20 cellular contexts compared by ENCODE assay signal in the genomic region with DNA sequence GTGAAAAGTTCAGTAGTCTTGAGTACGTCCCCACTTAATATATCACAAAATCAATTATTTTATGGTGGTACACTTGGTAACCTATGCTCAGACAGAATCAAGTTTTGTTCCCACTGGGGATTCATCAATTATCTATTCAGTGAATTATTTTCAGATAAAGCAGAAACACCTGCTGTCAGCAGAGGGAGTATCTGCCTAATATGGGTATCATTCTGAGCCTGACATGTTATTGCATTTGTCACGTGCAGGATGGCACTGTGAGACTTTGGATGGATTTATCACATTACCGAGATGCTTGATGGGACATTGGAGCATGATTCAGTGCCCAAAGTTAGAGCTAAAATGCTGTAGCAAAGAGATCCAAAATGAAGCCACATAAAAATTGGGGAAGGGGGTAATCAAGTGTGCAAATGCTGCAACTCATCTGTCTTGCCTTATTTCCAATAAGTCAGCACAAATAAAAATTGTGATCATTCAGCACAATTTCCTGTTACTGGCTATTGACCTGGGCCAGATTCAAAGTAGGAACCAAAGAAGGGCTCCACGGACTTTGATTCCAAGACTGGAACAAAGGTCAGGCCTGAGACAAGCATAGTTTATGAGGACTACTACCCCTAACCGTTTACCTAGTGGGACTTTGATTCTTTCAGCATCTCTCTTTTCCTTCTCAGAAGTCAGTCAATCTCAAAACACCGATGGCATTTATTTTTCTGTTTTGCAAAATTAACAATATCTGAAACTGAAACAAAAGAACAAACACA.
DNase-seq lines count a peak whose midpoint lies in the region; ATAC-seq, FAIRE-seq and TF ChIP-seq lines count a peak whose summit lies in the region.
"Had no signal": no experiment of that assay in that cellular context is flagged by ENCODE, and none has a peak within 500 bp of the region (broad histone marks: within the 10 kb centered on the region; RNA-seq: fewer than 3 reads in every experiment).

No MANE protein-coding gene starts in this region.

- no peak overlapping the region for H3K9ac ChIP-seq in liver (ENCODE audit: low read depth in 1 of 2, low read length in 2 of 2)

- H3K27ac Mint-ChIP-seq in activated CD8-positive, alpha-beta T cell treated with anti-CD3 and anti-CD28 coated beads, Interleukin-2, amount 10 ng/mL, durations not matched to agents 7 days and 5 days: no peak overlapping the region
- H3K27ac Mint-ChIP-seq: activated CD4-positive, alpha-beta T cell treated with anti-CD3 and anti-CD28 coated beads, Interleukin-2, amount 10 ng/mL, durations not matched to agents 24 days and 14 days; T-cell had no signal

- peaks cover 2% of the 10 kb centered on the region for H3K27me3 Mint-ChIP-seq in activated CD8-positive, alpha-beta T cell treated with anti-CD3 and anti-CD28 coated beads, Interleukin-2, amount 10 ng/mL, durations not matched to agents 7 days and 5 days (ENCODE audit: low read depth)
- H3K27me3 Mint-ChIP-seq: activated CD4-positive, alpha-beta T cell treated with anti-CD3 and anti-CD28 coated beads, Interleukin-2, amount 10 ng/mL, durations not matched to agents 24 days and 14 days had no signal

- POLR2A ChIA-PET in activated CD8-positive, alpha-beta T cell treated with anti-CD3 and anti-CD28 coated beads, Interleukin-2, amount 10 ng/mL, durations not matched to agents 7 days and 5 days (lab: Charles Lee): no interaction called here

- FAIRE-seq in D721Med (lab: Jason Lieb, UNC): no peak

- no peaks in the 10 kb centered on the region for H3K4me1 Mint-ChIP-seq in activated CD8-positive, alpha-beta T cell treated with anti-CD3 and anti-CD28 coated beads, Interleukin-2, amount 10 ng/mL, durations not matched to agents 7 days and 5 days (ENCODE audit: low read depth)
- H3K4me1 Mint-ChIP-seq: activated CD4-positive, alpha-beta T cell treated with anti-CD3 and anti-CD28 coated beads, Interleukin-2, amount 10 ng/mL, durations not matched to agents 24 days and 14 days; T-cell had no signal

- CTCF ChIA-PET in activated CD8-positive, alpha-beta T cell treated with anti-CD3 and anti-CD28 coated beads, Interleukin-2, amount 10 ng/mL, durations not matched to agents 7 days and 5 days (lab: Charles Lee): interaction anchor here (1.0 kb wide), 1 partner anchor 420 kb away, joined by 3 read pairs; no protein-coding TSS in a partner anchor

- DNase-seq in D721Med (ENCODE audit: insufficient read length, low spot score) (no peak), LNCaP clone FGC (ENCODE audit: low read depth) (no peak), putamen (ENCODE audit: low spot score) (no peak)
- DNase-seq in activated CD8-positive, alpha-beta T cell treated with anti-CD3 and anti-CD28 coated beads, Interleukin-2, amount 10 ng/mL, durations not matched to agents 7 days and 5 days: no peak
- DNase-seq: activated CD4-positive, alpha-beta T cell treated with anti-CD3 and anti-CD28 coated beads, Interleukin-2, amount 10 ng/mL, durations not matched to agents 24 days and 14 days; body of pancreas; colonic mucosa; heart left ventricle; NCI-H1930; NCI-H446 treated with DMSO at 0.1 percent for 48 hours; SHP77; stimulated activated CD4-positive, alpha-beta T cell treated with anti-CD3 and anti-CD28 coated beads, Interleukin-4, amount 100 ng/mL, for 1 hour; stimulated activated naive CD8-positive, alpha-beta T cell treated with anti-CD3 and anti-CD28 coated beads, Interleukin-15, Interleukin-2, amounts not matched to agents 100 U/mL and 50 U/mL, for 24 hours; T-cell; tibial artery had no signal

- no peak overlapping the region for H3K4me3 ChIP-seq in LNCaP clone FGC (ENCODE audit: low read depth, low read length)
- no peak overlapping the region for H3K4me3 ChIP-seq in liver (ENCODE audit: low read depth in 1 of 3, low read length in 3 of 3)
- H3K4me3 ChIP-seq: body of pancreas, colonic mucosa, heart left ventricle, tibial artery had no signal

- H3K9me3 Mint-ChIP-seq in activated CD8-positive, alpha-beta T cell treated with anti-CD3 and anti-CD28 coated beads, Interleukin-2, amount 10 ng/mL, durations not matched to agents 7 days and 5 days (ENCODE audit: insufficient read depth): no peaks in the 10 kb centered on the region
- H3K9me3 Mint-ChIP-seq: activated CD4-positive, alpha-beta T cell treated with anti-CD3 and anti-CD28 coated beads, Interleukin-2, amount 10 ng/mL, durations not matched to agents 24 days and 14 days; T-cell had no signal

- peak; percentile 63 to 74 for TF ChIP-seq RAD21 in liver (IDR thresholded peaks at IDR 0.05)

- no peaks in the 10 kb centered on the region for H3K27me3 ChIP-seq in liver (ENCODE audit: control insufficient read depth in 4 of 4, insufficient read depth in 4 of 4, low read length in 3 of 4)
- H3K27me3 ChIP-seq: body of pancreas, colonic mucosa, neutrophil, tibial artery had no signal

- no peaks in the 10 kb centered on the region for H3K36me3 Mint-ChIP-seq in activated CD8-positive, alpha-beta T cell treated with anti-CD3 and anti-CD28 coated beads, Interleukin-2, amount 10 ng/mL, durations not matched to agents 7 days and 5 days (ENCODE audit: low read depth)
- H3K36me3 Mint-ChIP-seq: T-cell had no signal

- H3K36me3 ChIP-seq in liver (ENCODE audit: control insufficient read depth in 4 of 4, insufficient read depth in 3 of 4, low read depth in 1 of 4, low read length in 3 of 4): no peaks in the 10 kb centered on the region
- H3K36me3 ChIP-seq: colonic mucosa, heart left ventricle, neutrophil, tibial artery had no signal

- no peaks in the 10 kb centered on the region for H3K9me3 ChIP-seq in liver (ENCODE audit: control insufficient read depth in 4 of 4, low read length in 3 of 4)
- H3K9me3 ChIP-seq: body of pancreas, colonic mucosa, heart left ventricle, neutrophil, tibial artery had no signal

- H3K4me3 Mint-ChIP-seq in activated CD8-positive, alpha-beta T cell treated with anti-CD3 and anti-CD28 coated beads, Interleukin-2, amount 10 ng/mL, durations not matched to agents 7 days and 5 days: no peak overlapping the region
- H3K4me3 Mint-ChIP-seq: activated CD4-positive, alpha-beta T cell treated with anti-CD3 and anti-CD28 coated beads, Interleukin-2, amount 10 ng/mL, durations not matched to agents 24 days and 14 days; T-cell had no signal

- H3K27ac ChIP-seq in VCaP (no peak overlapping the region), liver (ENCODE audit: low read depth in 1 of 2, low read length in 2 of 2) (no peak overlapping the region)
- H3K27ac ChIP-seq: body of pancreas, colonic mucosa, heart left ventricle, neutrophil, tibial artery had no signal

- TF ChIP-seq CTCF in D721Med (IDR thresholded peaks at IDR 0.05; ENCODE audit: insufficient read depth, missing control alignments) (peak; percentile 9), LNCaP clone FGC (IDR thresholded peaks at IDR 0.05; ENCODE audit: control insufficient read depth, extremely low read depth, insufficient read depth) (peak; percentile 43), VCaP (conservative IDR thresholded peaks at IDR 0.05) (peak; percentile 60), liver (IDR thresholded peaks at IDR 0.05; ENCODE audit: low read depth, low read length, missing input control) (peak; percentile 34)

- WGBS in liver: 57% methylated on average over 6 of the region's 6 CpGs

- peaks cover 0 to 4% (median 0%) of the 10 kb centered on the region in 4 donors for H3K4me1 ChIP-seq in liver (ENCODE audit: control insufficient read depth in 4 of 4, insufficient read depth in 4 of 4, low read length in 3 of 4)
- H3K4me1 ChIP-seq: body of pancreas, colonic mucosa, heart left ventricle, tibial artery had no signal

- no peak for ATAC-seq in activated CD8-positive, alpha-beta T cell treated with anti-CD3 and anti-CD28 coated beads, Interleukin-2, amount 10 ng/mL, durations not matched to agents 7 days and 5 days
- ATAC-seq in GM18907 (IDR thresholded peaks at IDR 0.05; ENCODE audit: unreplicated experiment) (no peak), HG02763 (IDR thresholded peaks at IDR 0.05; ENCODE audit: unreplicated experiment) (no peak)
- ATAC-seq: body of pancreas; heart left ventricle; stimulated activated naive CD8-positive, alpha-beta T cell treated with anti-CD3 and anti-CD28 coated beads, Interleukin-15, Interleukin-2, amounts not matched to agents 100 U/mL and 50 U/mL, for 24 hours; T-cell had no signal

TF ChIP-seq in liver, 16 proteins besides CTCF, POLR2A, EP300 and RAD21:
- TF ChIP-seq HNF4A (conservative IDR thresholded peaks at IDR 0.05) (peak in 1 of 2 donors; percentile 10), FOXA1 (IDR thresholded peaks at IDR 0.05) (no peak)
TF ChIP-seq in liver: peak in this region for 1.

Comparison
In these comparisons a context has a peak if more than half of its experiments do, and no peak if none do; other contexts are left out.
1. CTCF ChIP-seq: peak in every context shown above with its lines; median percentile 60 in VCaP; 43 in LNCaP clone FGC; 34 in liver; 9 in D721Med.